ENCODE assay signal across 8 cellular contexts in genomic region chr3:88059380-88060160, GRCh38. TPM values are rescaled to one million over a fixed set of nuclear protein-coding genes. Genes with fewer than 3 reads are reported as not detected.
DNase-seq lines count a peak whose midpoint lies in the region; ATAC-seq and TF ChIP-seq lines count a peak whose summit lies in the region.

No MANE protein-coding gene starts in this region.

- H4K12ac ChIP-seq in trophoblast cell (ENCODE audit: low read depth, low read length) = peak overlapping the region; percentile 96

- peak overlapping the region; percentile 80 to 95 (median 88) for H3K4me2 ChIP-seq in BLaER1 treated with 17β-estradiol and CSF1 and Interleukin-3, amounts not matched to agents 10 nM and 100 nM
- peak overlapping the region; percentile 66 for H3K4me2 ChIP-seq in trophoblast cell (ENCODE audit: low read length)

- TF ChIP-seq CTCF in glutamatergic neuron (IDR thresholded peaks at IDR 0.05; ENCODE audit: partially characterized antibody, unreplicated experiment) = no peak

- H3K27ac Mint-ChIP-seq in glutamatergic neuron (ENCODE audit: unreplicated experiment) = peak overlapping the region; percentile 90

- peak overlapping the region; percentile 71 for H3K4ac ChIP-seq in trophoblast cell (ENCODE audit: low read depth, low read length)

- peak overlapping the region; percentile 93 for H3K14ac ChIP-seq in trophoblast cell (ENCODE audit: low read length)

- no CpG with 5 or more reads among the region's 45 CpGs for WGBS in trophoblast cell (ENCODE audit: extremely low coverage, insufficient coverage, insufficient read length)

- DNase-seq in activated T-cell treated with anti-CD3 and anti-CD28 coated beads for 4 hours = peak; percentile 4
- DNase-seq in glutamatergic neuron = no peak
- peak in 1 of 2 donors; percentile 30 for DNase-seq in trophoblast cell
- no peak for DNase-seq in NCI-H526 treated with DMSO at 0.1 percent for 48 hours (lab: John Stamatoyannopoulos, UW)
- DNase-seq in stimulated activated CD4-positive, alpha-beta T cell treated with anti-CD3 and anti-CD28 coated beads, Interleukin-4, amount 100 ng/mL, for 4 hours = no peak

- H2BK5ac ChIP-seq in trophoblast cell (ENCODE audit: low read depth, low read length, poor library complexity) = peak overlapping the region; percentile 85

- no peaks in the 10 kb centered on the region for H3K27me3 ChIP-seq in BLaER1 treated with 17β-estradiol and CSF1 and Interleukin-3, amounts not matched to agents 10 nM and 100 nM
- H3K27me3 ChIP-seq in trophoblast cell (ENCODE audit: insufficient read depth, low read length) = no peaks in the 10 kb centered on the region

- peaks cover 19 to 36% (median 27%) of the 10 kb centered on the region in 11 experiments for H3K36me3 ChIP-seq in BLaER1 treated with 17β-estradiol and CSF1 and Interleukin-3, amounts not matched to agents 10 nM and 100 nM
- H3K36me3 ChIP-seq in trophoblast cell (ENCODE audit: control insufficient read depth in 1 of 2, insufficient read depth in 2 of 2, low read length in 2 of 2) = peaks cover 4 to 6% of the 10 kb centered on the region in 2 experiments

- peak overlapping the region; percentile 92 to 98 (median 95) for H3K9ac ChIP-seq in BLaER1 treated with 17β-estradiol and CSF1 and Interleukin-3, amounts not matched to agents 10 nM and 100 nM
- H3K9ac ChIP-seq in trophoblast cell (ENCODE audit: low read length) = peak overlapping the region; percentile 96

- peak overlapping the region; percentile 89 for H3K18ac ChIP-seq in trophoblast cell (ENCODE audit: low read length)

- peaks cover 3% of the 10 kb centered on the region for H3K27me3 Mint-ChIP-seq in glutamatergic neuron (ENCODE audit: unreplicated experiment)

- H3K4me3 ChIP-seq in BLaER1 treated with 17β-estradiol and CSF1 and Interleukin-3, amounts not matched to agents 10 nM and 100 nM = peak overlapping the region; percentile 86 to 100 (median 97)
- peak overlapping the region; percentile 98 for H3K4me3 ChIP-seq in trophoblast cell (ENCODE audit: low read depth, low read length)

- H4K8ac ChIP-seq in trophoblast cell (ENCODE audit: low read depth, low read length) = peak overlapping the region; percentile 86

- H2BK120ac ChIP-seq in trophoblast cell (ENCODE audit: insufficient read depth, low read length, poor library complexity) = peak overlapping the region; percentile 85

- H3K9me3 ChIP-seq in BLaER1 treated with 17β-estradiol and CSF1 and Interleukin-3, amounts not matched to agents 10 nM and 100 nM (replicated peaks in 1 of 11) = peaks cover 0 to 11% (median 6%) of the 10 kb centered on the region in 11 experiments; a peak in 11 of 22 replicates
- no peaks in the 10 kb centered on the region for H3K9me3 ChIP-seq in trophoblast cell (ENCODE audit: insufficient read depth, low read depth, low read length)

- peaks cover 16% of the 10 kb centered on the region for H3K79me2 ChIP-seq in trophoblast cell (ENCODE audit: control insufficient read depth, insufficient read depth, low read length, poor library complexity)

- H3K23ac ChIP-seq in trophoblast cell (ENCODE audit: low read length) = no peak overlapping the region

- H2AK5ac ChIP-seq in trophoblast cell (ENCODE audit: low read length) = peak overlapping the region; percentile 48

- peaks cover 22 to 60% (median 44%) of the 10 kb centered on the region in 10 experiments for H3K4me1 ChIP-seq in BLaER1 treated with 17β-estradiol and CSF1 and Interleukin-3, amounts not matched to agents 10 nM and 100 nM
- H3K4me1 ChIP-seq in trophoblast cell (ENCODE audit: control insufficient read depth in 1 of 2, insufficient read depth in 2 of 2, low read length in 2 of 2) = no peaks in the 10 kb centered on the region

- peaks cover 7% of the 10 kb centered on the region for H3K9me3 Mint-ChIP-seq in glutamatergic neuron (ENCODE audit: unreplicated experiment)

- H4K91ac ChIP-seq in trophoblast cell (ENCODE audit: low read depth, low read length) = peak overlapping the region; percentile 67

- H2BK12ac ChIP-seq in trophoblast cell (ENCODE audit: low read length) = peak overlapping the region; percentile 78

- H4K20me1 ChIP-seq in BLaER1 treated with 17β-estradiol and CSF1 and Interleukin-3, amounts not matched to agents 10 nM and 100 nM = peaks cover 11 to 76% (median 51%) of the 10 kb centered on the region in 11 experiments; a peak in 19 of 22 replicates

- H3K27ac ChIP-seq in BLaER1 treated with 17β-estradiol and CSF1 and Interleukin-3, amounts not matched to agents 10 nM and 100 nM = peak overlapping the region; percentile 92 to 99 (median 96)
- peak overlapping the region; percentile 75 for H3K27ac ChIP-seq in trophoblast cell (ENCODE audit: low read depth, low read length)

- peak overlapping the region; percentile 97 for H3K4me3 Mint-ChIP-seq in glutamatergic neuron (ENCODE audit: unreplicated experiment)

- peak overlapping the region; percentile 96 for H2AFZ ChIP-seq in trophoblast cell (ENCODE audit: insufficient read depth, low read length, poor library complexity)

- ATAC-seq in GM18907 (IDR thresholded peaks at IDR 0.05; ENCODE audit: unreplicated experiment) (peak; percentile 15), HG03354 (IDR thresholded peaks at IDR 0.05; ENCODE audit: poor library complexity, severe bottlenecking, unreplicated experiment) (peak; percentile 21)

- H3K79me1 ChIP-seq in trophoblast cell (ENCODE audit: low read length) = peaks cover 15% of the 10 kb centered on the region

- H3K4me1 Mint-ChIP-seq in glutamatergic neuron (ENCODE audit: low read depth, unreplicated experiment) = peaks cover 7% of the 10 kb centered on the region

- H3K36me3 Mint-ChIP-seq in glutamatergic neuron (ENCODE audit: unreplicated experiment) = no peaks in the 10 kb centered on the region

RNA-seq across cellular contexts. Expression of gene ZNF654, which starts 0.5 kb away (rescaled TPM):
- total RNA-seq in glutamatergic neuron (ENCODE audit: unreplicated experiment) = 11.8 TPM
- 7.4 and 7.5 TPM in 2 replicates for polyA plus RNA-seq in trophoblast cell (2013)

RNA-seq across cellular contexts. Expression of gene CGGBP1, which starts 0.8 kb away (rescaled TPM):
- total RNA-seq in glutamatergic neuron (ENCODE audit: unreplicated experiment) = 57.1 TPM
- polyA plus RNA-seq in trophoblast cell (2013) = 63.6 and 64.8 TPM in 2 replicates
